1 cellular context compared by ENCODE assay signal in the genomic region with DNA sequence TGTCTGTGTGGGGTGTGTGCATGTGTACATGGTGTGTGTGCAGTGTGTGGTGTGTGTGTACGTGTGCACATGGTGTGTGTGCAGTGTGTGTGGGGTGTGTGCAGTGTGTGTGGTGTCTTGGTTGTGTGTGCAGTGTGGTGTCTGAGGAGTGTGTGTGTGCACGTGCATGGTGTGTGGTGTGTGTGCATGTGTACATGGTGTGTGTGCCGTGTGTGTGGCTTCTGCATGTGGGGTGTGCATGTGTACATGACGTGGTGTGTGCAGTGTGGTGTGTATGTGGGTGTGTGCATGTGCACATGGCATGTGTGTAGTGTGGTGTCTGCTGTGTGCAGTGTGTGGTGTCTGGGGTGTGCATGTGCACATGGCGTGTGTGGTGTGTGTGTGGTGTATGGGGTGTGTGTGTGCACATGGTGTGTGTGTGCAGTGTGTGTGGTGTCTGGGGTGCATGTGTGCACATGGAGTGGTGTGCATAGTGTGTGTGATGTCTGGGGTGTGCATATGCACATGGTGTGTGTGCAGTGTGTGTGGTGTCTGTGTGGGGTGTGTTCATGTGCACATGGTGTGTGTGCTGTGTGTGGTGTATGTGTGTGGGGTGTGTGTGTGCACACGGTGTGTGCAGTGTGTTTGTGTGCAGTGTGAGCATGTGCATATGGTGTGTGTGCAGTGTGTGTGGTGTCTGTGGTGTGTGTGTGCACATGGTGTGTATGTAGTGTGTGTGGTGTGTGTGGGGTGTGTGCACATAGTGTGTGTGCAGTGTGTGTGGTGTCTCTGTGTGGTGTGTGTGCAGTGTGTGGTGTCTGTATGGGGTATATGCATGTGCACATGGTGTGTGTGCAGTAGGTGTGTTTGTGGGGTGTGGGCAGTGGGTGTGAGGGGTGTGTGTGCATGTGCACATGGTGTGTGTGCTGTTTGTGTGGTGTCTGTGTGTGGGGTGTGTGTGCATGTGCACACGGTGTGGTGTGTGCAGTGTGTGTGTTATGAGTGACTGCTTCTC.
A peak's percentile ranks its signal among the peaks of the same experiment; 100 is the strongest.
TF ChIP-seq lines count a peak whose summit lies in the region.

No MANE protein-coding gene starts in this region.

TF ChIP-seq in HepG2, 621 proteins besides CTCF, POLR2A, EP300 and RAD21 (continued from another document and continues in another):
- TF ChIP-seq AGO2 (optimal IDR thresholded peaks at IDR 0.05; ENCODE audit: low read depth, low read length) (no peak), MTA1 (CRISPR knock-in tag; IDR thresholded peaks at IDR 0.05; ENCODE audit: borderline replicate concordance) (0 out of 2 replicates have a peak, but pooled peaks have one; percentile 64), LCORL (IDR thresholded peaks at IDR 0.05) (peak; percentile 6; the same call in 1 of the 2 replicates), LCORL (CRISPR knock-in tag; IDR thresholded peaks at IDR 0.05) (no peak), ZNF253 (CRISPR knock-in tag; IDR thresholded peaks at IDR 0.05; ENCODE audit: borderline replicate concordance) (no peak), EED (CRISPR knock-in tag; IDR thresholded peaks at IDR 0.05) (peak; percentile 53; the same call in 1 of the 2 replicates), RAD51 (IDR thresholded peaks at IDR 0.05; ENCODE audit: borderline replicate concordance) (0 out of 2 replicates have a peak, but pooled peaks have one; percentile 3), IKZF1 (IDR thresholded peaks at IDR 0.05) (peak; percentile 91), ZNF841 (CRISPR knock-in tag; IDR thresholded peaks at IDR 0.05; ENCODE audit: borderline replicate concordance) (no peak), MATR3 (CRISPR knock-in tag; IDR thresholded peaks at IDR 0.05) (no peak), ZMAT3 (CRISPR knock-in tag; conservative IDR thresholded peaks at IDR 0.05) (no peak), U2AF2 (IDR thresholded peaks at IDR 0.05; ENCODE audit: low read depth, low read length) (no peak), HDAC1 (CRISPR knock-in tag; IDR thresholded peaks at IDR 0.05) (no peak), REL (CRISPR knock-in tag; conservative IDR thresholded peaks at IDR 0.05) (no peak), FOXA1 (IDR thresholded peaks at IDR 0.05) (peak; percentile 52; the same call in 1 of the 2 replicates), FOXA1 (CRISPR knock-in tag; IDR thresholded peaks at IDR 0.05) (no peak), DPF2 (CRISPR knock-in tag; IDR thresholded peaks at IDR 0.05; ENCODE audit: borderline replicate concordance, low read depth) (peak; percentile 29; the same call in 1 of the 2 replicates), MAFG (CRISPR knock-in tag; IDR thresholded peaks at IDR 0.05) (peak; percentile 53; the same call in 1 of the 2 replicates), ZC3H13 (CRISPR knock-in tag; IDR thresholded peaks at IDR 0.05) (peak; percentile 45; the same call in 1 of the 2 replicates), ZNF136 (CRISPR knock-in tag; IDR thresholded peaks at IDR 0.05; ENCODE audit: low read depth) (no peak), NONO (IDR thresholded peaks at IDR 0.05) (peak; percentile 99), NONO (CRISPR knock-in tag; conservative IDR thresholded peaks at IDR 0.05) (no peak), PHF20 (CRISPR knock-in tag; IDR thresholded peaks at IDR 0.05) (0 out of 2 replicates have a peak, but pooled peaks have one; percentile 13)
- TF ChIP-seq, protein P1, sequence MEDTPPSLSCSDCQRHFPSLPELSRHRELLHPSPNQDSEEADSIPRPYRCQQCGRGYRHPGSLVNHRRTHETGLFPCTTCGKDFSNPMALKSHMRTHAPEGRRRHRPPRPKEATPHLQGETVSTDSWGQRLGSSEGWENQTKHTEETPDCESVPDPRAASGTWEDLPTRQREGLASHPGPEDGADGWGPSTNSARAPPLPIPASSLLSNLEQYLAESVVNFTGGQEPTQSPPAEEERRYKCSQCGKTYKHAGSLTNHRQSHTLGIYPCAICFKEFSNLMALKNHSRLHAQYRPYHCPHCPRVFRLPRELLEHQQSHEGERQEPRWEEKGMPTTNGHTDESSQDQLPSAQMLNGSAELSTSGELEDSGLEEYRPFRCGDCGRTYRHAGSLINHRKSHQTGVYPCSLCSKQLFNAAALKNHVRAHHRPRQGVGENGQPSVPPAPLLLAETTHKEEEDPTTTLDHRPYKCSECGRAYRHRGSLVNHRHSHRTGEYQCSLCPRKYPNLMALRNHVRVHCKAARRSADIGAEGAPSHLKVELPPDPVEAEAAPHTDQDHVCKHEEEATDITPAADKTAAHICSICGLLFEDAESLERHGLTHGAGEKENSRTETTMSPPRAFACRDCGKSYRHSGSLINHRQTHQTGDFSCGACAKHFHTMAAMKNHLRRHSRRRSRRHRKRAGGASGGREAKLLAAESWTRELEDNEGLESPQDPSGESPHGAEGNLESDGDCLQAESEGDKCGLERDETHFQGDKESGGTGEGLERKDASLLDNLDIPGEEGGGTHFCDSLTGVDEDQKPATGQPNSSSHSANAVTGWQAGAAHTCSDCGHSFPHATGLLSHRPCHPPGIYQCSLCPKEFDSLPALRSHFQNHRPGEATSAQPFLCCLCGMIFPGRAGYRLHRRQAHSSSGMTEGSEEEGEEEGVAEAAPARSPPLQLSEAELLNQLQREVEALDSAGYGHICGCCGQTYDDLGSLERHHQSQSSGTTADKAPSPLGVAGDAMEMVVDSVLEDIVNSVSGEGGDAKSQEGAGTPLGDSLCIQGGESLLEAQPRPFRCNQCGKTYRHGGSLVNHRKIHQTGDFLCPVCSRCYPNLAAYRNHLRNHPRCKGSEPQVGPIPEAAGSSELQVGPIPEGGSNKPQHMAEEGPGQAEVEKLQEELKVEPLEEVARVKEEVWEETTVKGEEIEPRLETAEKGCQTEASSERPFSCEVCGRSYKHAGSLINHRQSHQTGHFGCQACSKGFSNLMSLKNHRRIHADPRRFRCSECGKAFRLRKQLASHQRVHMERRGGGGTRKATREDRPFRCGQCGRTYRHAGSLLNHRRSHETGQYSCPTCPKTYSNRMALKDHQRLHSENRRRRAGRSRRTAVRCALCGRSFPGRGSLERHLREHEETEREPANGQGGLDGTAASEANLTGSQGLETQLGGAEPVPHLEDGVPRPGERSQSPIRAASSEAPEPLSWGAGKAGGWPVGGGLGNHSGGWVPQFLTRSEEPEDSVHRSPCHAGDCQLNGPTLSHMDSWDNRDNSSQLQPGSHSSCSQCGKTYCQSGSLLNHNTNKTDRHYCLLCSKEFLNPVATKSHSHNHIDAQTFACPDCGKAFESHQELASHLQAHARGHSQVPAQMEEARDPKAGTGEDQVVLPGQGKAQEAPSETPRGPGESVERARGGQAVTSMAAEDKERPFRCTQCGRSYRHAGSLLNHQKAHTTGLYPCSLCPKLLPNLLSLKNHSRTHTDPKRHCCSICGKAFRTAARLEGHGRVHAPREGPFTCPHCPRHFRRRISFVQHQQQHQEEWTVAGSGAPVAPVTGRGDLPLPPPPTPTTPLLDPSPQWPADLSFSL (CRISPR knock-in tag; IDR thresholded peaks at IDR 0.05), result peak; percentile 91
- TF ChIP-seq, protein P2, sequence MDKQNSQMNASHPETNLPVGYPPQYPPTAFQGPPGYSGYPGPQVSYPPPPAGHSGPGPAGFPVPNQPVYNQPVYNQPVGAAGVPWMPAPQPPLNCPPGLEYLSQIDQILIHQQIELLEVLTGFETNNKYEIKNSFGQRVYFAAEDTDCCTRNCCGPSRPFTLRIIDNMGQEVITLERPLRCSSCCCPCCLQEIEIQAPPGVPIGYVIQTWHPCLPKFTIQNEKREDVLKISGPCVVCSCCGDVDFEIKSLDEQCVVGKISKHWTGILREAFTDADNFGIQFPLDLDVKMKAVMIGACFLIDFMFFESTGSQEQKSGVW (CRISPR knock-in tag; IDR thresholded peaks at IDR 0.05; ENCODE audit: borderline replicate concordance), result no peak
- TF ChIP-seq, protein P3, sequence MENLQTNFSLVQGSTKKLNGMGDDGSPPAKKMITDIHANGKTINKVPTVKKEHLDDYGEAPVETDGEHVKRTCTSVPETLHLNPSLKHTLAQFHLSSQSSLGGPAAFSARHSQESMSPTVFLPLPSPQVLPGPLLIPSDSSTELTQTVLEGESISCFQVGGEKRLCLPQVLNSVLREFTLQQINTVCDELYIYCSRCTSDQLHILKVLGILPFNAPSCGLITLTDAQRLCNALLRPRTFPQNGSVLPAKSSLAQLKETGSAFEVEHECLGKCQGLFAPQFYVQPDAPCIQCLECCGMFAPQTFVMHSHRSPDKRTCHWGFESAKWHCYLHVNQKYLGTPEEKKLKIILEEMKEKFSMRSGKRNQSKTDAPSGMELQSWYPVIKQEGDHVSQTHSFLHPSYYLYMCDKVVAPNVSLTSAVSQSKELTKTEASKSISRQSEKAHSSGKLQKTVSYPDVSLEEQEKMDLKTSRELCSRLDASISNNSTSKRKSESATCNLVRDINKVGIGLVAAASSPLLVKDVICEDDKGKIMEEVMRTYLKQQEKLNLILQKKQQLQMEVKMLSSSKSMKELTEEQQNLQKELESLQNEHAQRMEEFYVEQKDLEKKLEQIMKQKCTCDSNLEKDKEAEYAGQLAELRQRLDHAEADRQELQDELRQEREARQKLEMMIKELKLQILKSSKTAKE (CRISPR knock-in tag; IDR thresholded peaks at IDR 0.05; ENCODE audit: borderline replicate concordance), result 0 out of 2 replicates have a peak, but pooled peaks have one; percentile 45
- TF ChIP-seq, protein P4, sequence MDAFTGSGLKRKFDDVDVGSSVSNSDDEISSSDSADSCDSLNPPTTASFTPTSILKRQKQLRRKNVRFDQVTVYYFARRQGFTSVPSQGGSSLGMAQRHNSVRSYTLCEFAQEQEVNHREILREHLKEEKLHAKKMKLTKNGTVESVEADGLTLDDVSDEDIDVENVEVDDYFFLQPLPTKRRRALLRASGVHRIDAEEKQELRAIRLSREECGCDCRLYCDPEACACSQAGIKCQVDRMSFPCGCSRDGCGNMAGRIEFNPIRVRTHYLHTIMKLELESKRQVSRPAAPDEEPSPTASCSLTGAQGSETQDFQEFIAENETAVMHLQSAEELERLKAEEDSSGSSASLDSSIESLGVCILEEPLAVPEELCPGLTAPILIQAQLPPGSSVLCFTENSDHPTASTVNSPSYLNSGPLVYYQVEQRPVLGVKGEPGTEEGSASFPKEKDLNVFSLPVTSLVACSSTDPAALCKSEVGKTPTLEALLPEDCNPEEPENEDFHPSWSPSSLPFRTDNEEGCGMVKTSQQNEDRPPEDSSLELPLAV (CRISPR knock-in tag; conservative IDR thresholded peaks at IDR 0.05; ENCODE audit: low read depth), result no peak; the same call in 1 of the 2 replicates
- TF ChIP-seq, protein P5, sequence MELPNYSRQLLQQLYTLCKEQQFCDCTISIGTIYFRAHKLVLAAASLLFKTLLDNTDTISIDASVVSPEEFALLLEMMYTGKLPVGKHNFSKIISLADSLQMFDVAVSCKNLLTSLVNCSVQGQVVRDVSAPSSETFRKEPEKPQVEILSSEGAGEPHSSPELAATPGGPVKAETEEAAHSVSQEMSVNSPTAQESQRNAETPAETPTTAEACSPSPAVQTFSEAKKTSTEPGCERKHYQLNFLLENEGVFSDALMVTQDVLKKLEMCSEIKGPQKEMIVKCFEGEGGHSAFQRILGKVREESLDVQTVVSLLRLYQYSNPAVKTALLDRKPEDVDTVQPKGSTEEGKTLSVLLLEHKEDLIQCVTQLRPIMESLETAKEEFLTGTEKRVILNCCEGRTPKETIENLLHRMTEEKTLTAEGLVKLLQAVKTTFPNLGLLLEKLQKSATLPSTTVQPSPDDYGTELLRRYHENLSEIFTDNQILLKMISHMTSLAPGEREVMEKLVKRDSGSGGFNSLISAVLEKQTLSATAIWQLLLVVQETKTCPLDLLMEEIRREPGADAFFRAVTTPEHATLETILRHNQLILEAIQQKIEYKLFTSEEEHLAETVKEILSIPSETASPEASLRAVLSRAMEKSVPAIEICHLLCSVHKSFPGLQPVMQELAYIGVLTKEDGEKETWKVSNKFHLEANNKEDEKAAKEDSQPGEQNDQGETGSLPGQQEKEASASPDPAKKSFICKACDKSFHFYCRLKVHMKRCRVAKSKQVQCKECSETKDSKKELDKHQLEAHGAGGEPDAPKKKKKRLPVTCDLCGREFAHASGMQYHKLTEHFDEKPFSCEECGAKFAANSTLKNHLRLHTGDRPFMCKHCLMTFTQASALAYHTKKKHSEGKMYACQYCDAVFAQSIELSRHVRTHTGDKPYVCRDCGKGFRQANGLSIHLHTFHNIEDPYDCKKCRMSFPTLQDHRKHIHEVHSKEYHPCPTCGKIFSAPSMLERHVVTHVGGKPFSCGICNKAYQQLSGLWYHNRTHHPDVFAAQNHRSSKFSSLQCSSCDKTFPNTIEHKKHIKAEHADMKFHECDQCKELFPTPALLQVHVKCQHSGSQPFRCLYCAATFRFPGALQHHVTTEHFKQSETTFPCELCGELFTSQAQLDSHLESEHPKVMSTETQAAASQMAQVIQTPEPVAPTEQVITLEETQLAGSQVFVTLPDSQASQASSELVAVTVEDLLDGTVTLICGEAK (IDR thresholded peaks at IDR 0.05), result peak; percentile 40
- TF ChIP-seq, protein P5 (CRISPR knock-in tag; IDR thresholded peaks at IDR 0.05), result no peak
- TF ChIP-seq, protein P6, sequence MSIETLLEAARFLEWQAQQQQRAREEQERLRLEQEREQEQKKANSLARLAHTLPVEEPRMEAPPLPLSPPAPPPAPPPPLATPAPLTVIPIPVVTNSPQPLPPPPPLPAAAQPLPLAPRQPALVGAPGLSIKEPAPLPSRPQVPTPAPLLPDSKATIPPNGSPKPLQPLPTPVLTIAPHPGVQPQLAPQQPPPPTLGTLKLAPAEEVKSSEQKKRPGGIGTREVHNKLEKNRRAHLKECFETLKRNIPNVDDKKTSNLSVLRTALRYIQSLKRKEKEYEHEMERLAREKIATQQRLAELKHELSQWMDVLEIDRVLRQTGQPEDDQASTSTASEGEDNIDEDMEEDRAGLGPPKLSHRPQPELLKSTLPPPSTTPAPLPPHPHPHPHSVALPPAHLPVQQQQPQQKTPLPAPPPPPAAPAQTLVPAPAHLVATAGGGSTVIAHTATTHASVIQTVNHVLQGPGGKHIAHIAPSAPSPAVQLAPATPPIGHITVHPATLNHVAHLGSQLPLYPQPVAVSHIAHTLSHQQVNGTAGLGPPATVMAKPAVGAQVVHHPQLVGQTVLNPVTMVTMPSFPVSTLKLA (IDR thresholded peaks at IDR 0.05), result peak; percentile 100
